ENCODE assay signal across 26 cellular contexts in the genomic region with DNA sequence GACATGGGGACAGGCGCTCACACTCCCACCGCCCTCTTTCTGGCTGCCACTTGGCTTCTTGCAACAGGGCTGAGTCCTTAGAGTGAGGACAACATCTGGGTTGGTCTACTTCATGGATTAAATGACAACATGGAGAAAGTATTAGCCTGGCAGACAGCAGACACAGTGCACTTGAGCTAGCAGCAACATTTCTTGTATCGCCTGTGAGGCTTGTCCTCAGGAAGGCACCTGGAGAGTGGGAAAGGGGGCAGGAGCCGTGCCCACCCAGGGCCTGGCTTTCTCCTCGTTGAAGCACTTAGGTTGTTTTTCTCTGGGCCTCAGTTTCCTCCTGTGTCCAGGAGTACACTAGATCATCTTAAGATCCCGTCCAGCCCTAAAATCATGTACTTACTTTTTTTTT. TPM values are rescaled to one million over a fixed set of nuclear protein-coding genes. Genes with fewer than 3 reads are reported as not detected.
DNase-seq lines count a peak whose midpoint lies in the region; TF ChIP-seq lines count a peak whose summit lies in the region.
"Had no signal": no experiment of that assay in that cellular context is flagged by ENCODE, and none has a peak within 500 bp of the region (broad histone marks: within the 10 kb centered on the region; RNA-seq: fewer than 3 reads in every experiment).

No MANE protein-coding gene starts in this region.

- peak overlapping the region; percentile 76 for H3K27ac ChIP-seq in epithelial cell of prostate
- H3K27ac ChIP-seq in mucosa of rectum (ENCODE audit: low read depth in 2 of 2, low read length in 2 of 2), result peak overlapping the region; percentile 99 to 100
- H3K27ac ChIP-seq: BLaER1, brain microvascular endothelial cell had no signal

- H3K4me1 ChIP-seq in mucosa of rectum (ENCODE audit: control insufficient read depth in 2 of 2, insufficient read depth in 2 of 2, low read length in 2 of 2), result peaks cover 18 to 44% of the 10 kb centered on the region in 2 donors

- peaks cover 34% of the 10 kb centered on the region for H3K4me1 Mint-ChIP-seq in type B pancreatic cell (ENCODE audit: unreplicated experiment)
- peaks cover 4% of the 10 kb centered on the region for H3K4me1 Mint-ChIP-seq in activated naive CD4-positive, alpha-beta T cell treated with anti-CD3 and anti-CD28 coated beads, Interleukin-2, amount 10 ng/mL, durations not matched to agents 7 days and 5 days
- H3K4me1 Mint-ChIP-seq: activated naive CD4-positive, alpha-beta T cell treated with anti-CD3 and anti-CD28 coated beads, Interleukin-2, amount 50 U/mL, for 24 hours had no signal

- peak; percentile 47 for DNase-seq in HT-29 (ENCODE audit: low spot score)
- no peak for DNase-seq in epithelial cell of prostate (ENCODE audit: low read depth, low spot score)
- DNase-seq in type B pancreatic cell (ENCODE audit: extremely low spot score, unreplicated experiment), result no peak
- no peak for DNase-seq in activated naive CD4-positive, alpha-beta T cell treated with anti-CD3 and anti-CD28 coated beads, Interleukin-2, amount 10 ng/mL, durations not matched to agents 7 days and 5 days
- DNase-seq in NCI-H1694 treated with DMSO at 0.1 percent for 48 hours (lab: John Stamatoyannopoulos, UW), result no peak
- no peak for DNase-seq in activated CD8-positive, alpha-beta memory T cell treated with anti-CD3 and anti-CD28 coated beads, Interleukin-2, amount 50 U/mL, for 48 hours
- DNase-seq: activated CD4-positive, alpha-beta memory T cell treated with anti-CD3 and anti-CD28 coated beads, Interleukin-2, amount 10 ng/mL, durations not matched to agents 7 days and 5 days; activated CD4-positive, CD25-positive, alpha-beta regulatory T cell treated with anti-CD3 and anti-CD28 coated beads, Interleukin-2, amount 50 U/mL, for 72 hours; activated CD8-positive, alpha-beta memory T cell treated with anti-CD3 and anti-CD28 coated beads, Interleukin-2, amount 50 U/mL, for 4 hours; amniotic stem cell; brain microvascular endothelial cell; head of caudate nucleus; Kasumi-1; left ventricle myocardium superior; midbrain; NCI-H1417 treated with DMSO at 0.1 percent for 48 hours; NCI-H2081; NCI-H526 treated with DMSO at 0.1 percent for 48 hours; occipital lobe; SIG-M5; stimulated activated CD4-positive, alpha-beta T cell treated with anti-CD3 and anti-CD28 coated beads, Interleukin-1b, Interleukin-23, amount 100 ng/mL, for 48 hours; stimulated activated naive CD4-positive, alpha-beta T cell treated with Interleukin-2 at 50 U/mL for 16 hours had no signal

- peaks cover 50 to 56% of the 10 kb centered on the region in 2 donors for H3K36me3 ChIP-seq in mucosa of rectum (ENCODE audit: control insufficient read depth in 2 of 2, insufficient read depth in 2 of 2, low read length in 2 of 2)
- H3K36me3 ChIP-seq: BLaER1, brain microvascular endothelial cell had no signal

- TF ChIP-seq CTCF in type B pancreatic cell (conservative IDR thresholded peaks at IDR 0.05), result no peak

- peak overlapping the region; percentile 90 to 94 for H3K4me3 ChIP-seq in mucosa of rectum (ENCODE audit: low read length in 2 of 2)
- H3K4me3 ChIP-seq: BLaER1 had no signal

- CTCF ChIA-PET in activated naive CD4-positive, alpha-beta T cell treated with anti-CD3 and anti-CD28 coated beads, Interleukin-2, amount 10 ng/mL, durations not matched to agents 7 days and 5 days (lab: Charles Lee), result interaction anchor here (0.9 to 6.5 kb wide), 2 partner anchors 13 to 122 kb away, joined by 3 to 38 read pairs; no protein-coding TSS in a partner anchor

- peaks cover 22% of the 10 kb centered on the region for H3K36me3 Mint-ChIP-seq in type B pancreatic cell
- H3K36me3 Mint-ChIP-seq in activated naive CD4-positive, alpha-beta T cell treated with anti-CD3 and anti-CD28 coated beads, Interleukin-2, amount 10 ng/mL, durations not matched to agents 7 days and 5 days, result no peaks in the 10 kb centered on the region
- H3K36me3 Mint-ChIP-seq: activated naive CD4-positive, alpha-beta T cell treated with anti-CD3 and anti-CD28 coated beads, Interleukin-2, amount 50 U/mL, for 24 hours; natural killer cell treated with Interleukin-12 subunit alpha and Interleukin-12 subunit beta and Interleukin-15 and Interleukin-18, amount 100 ng/mL, for 72 hours had no signal

- H3K27me3 ChIP-seq in mucosa of rectum (ENCODE audit: control insufficient read depth in 2 of 2, insufficient read depth in 2 of 2, low read length in 2 of 2), result no peaks in the 10 kb centered on the region
- H3K27me3 ChIP-seq: BLaER1, brain microvascular endothelial cell had no signal

- H3K9ac ChIP-seq in mucosa of rectum (ENCODE audit: low read depth in 1 of 2, low read length in 2 of 2), result peak overlapping the region; percentile 99 to 100
- H3K9ac ChIP-seq: BLaER1 had no signal

- H3K9me3 ChIP-seq in mucosa of rectum (ENCODE audit: control insufficient read depth in 2 of 2, low read length in 2 of 2), result no peaks in the 10 kb centered on the region
- H3K9me3 ChIP-seq: BLaER1 had no signal

- H3K9me3 Mint-ChIP-seq in type B pancreatic cell, result no peaks in the 10 kb centered on the region
- H3K9me3 Mint-ChIP-seq in activated naive CD4-positive, alpha-beta T cell treated with anti-CD3 and anti-CD28 coated beads, Interleukin-2, amount 10 ng/mL, durations not matched to agents 7 days and 5 days, result no peaks in the 10 kb centered on the region
- H3K9me3 Mint-ChIP-seq: activated CD4-positive, alpha-beta memory T cell treated with anti-CD3 and anti-CD28 coated beads, Interleukin-2, amount 10 ng/mL, durations not matched to agents 7 days and 5 days; activated naive CD4-positive, alpha-beta T cell treated with anti-CD3 and anti-CD28 coated beads, Interleukin-2, amount 50 U/mL, for 24 hours; natural killer cell treated with Interleukin-12 subunit alpha and Interleukin-12 subunit beta and Interleukin-15 and Interleukin-18, amount 100 ng/mL, for 72 hours had no signal

- H3K4me3 Mint-ChIP-seq in type B pancreatic cell, result peak overlapping the region; percentile 96
- no peak overlapping the region for H3K4me3 Mint-ChIP-seq in activated naive CD4-positive, alpha-beta T cell treated with anti-CD3 and anti-CD28 coated beads, Interleukin-2, amount 10 ng/mL, durations not matched to agents 7 days and 5 days
- H3K4me3 Mint-ChIP-seq: activated CD4-positive, alpha-beta memory T cell treated with anti-CD3 and anti-CD28 coated beads, Interleukin-2, amount 10 ng/mL, durations not matched to agents 7 days and 5 days; activated naive CD4-positive, alpha-beta T cell treated with anti-CD3 and anti-CD28 coated beads, Interleukin-2, amount 50 U/mL, for 24 hours; natural killer cell treated with Interleukin-12 subunit alpha and Interleukin-12 subunit beta and Interleukin-15 and Interleukin-18, amount 100 ng/mL, for 72 hours had no signal

- peak overlapping the region; percentile 96 for H3K27ac Mint-ChIP-seq in type B pancreatic cell
- H3K27ac Mint-ChIP-seq in activated naive CD4-positive, alpha-beta T cell treated with anti-CD3 and anti-CD28 coated beads, Interleukin-2, amount 10 ng/mL, durations not matched to agents 7 days and 5 days, result no peak overlapping the region
- H3K27ac Mint-ChIP-seq: activated CD4-positive, alpha-beta memory T cell treated with anti-CD3 and anti-CD28 coated beads, Interleukin-2, amount 10 ng/mL, durations not matched to agents 7 days and 5 days; activated naive CD4-positive, alpha-beta T cell treated with anti-CD3 and anti-CD28 coated beads, Interleukin-2, amount 50 U/mL, for 24 hours; natural killer cell treated with Interleukin-12 subunit alpha and Interleukin-12 subunit beta and Interleukin-15 and Interleukin-18, amount 100 ng/mL, for 72 hours had no signal

- H3K27me3 Mint-ChIP-seq in type B pancreatic cell, result peaks cover 3% of the 10 kb centered on the region
- H3K27me3 Mint-ChIP-seq in activated naive CD4-positive, alpha-beta T cell treated with anti-CD3 and anti-CD28 coated beads, Interleukin-2, amount 10 ng/mL, durations not matched to agents 7 days and 5 days, result peaks cover 10% of the 10 kb centered on the region

RNA-seq across cellular contexts. Expression of a gene that starts 3.7 kb away (rescaled TPM):
- 812 and 1,050 TPM in 2 replicates for total RNA-seq in HT-29 (2014; rRNA removed; shearing (Covaris generic))
- total RNA-seq in type B pancreatic cell (ENCODE audit: low replicate concordance), result 237 and 498 TPM in 2 replicates

RNA-seq across cellular contexts. Expression of a gene that starts 31.6 kb away (rescaled TPM):
- total RNA-seq in HT-29 (2014; rRNA removed; shearing (Covaris generic)), result 131 and 140 TPM in 2 replicates
- 57.3 and 63.9 TPM in 2 replicates for total RNA-seq in type B pancreatic cell (ENCODE audit: low replicate concordance)

RNA-seq across cellular contexts. Expression of a gene that starts 58.8 kb away (rescaled TPM):
- 39.2 and 39.9 TPM in 2 replicates for total RNA-seq in HT-29 (2014; rRNA removed; shearing (Covaris generic))
- total RNA-seq in type B pancreatic cell (ENCODE audit: low replicate concordance), result 50.2 and 53.0 TPM in 2 replicates
